In the genomic region with DNA sequence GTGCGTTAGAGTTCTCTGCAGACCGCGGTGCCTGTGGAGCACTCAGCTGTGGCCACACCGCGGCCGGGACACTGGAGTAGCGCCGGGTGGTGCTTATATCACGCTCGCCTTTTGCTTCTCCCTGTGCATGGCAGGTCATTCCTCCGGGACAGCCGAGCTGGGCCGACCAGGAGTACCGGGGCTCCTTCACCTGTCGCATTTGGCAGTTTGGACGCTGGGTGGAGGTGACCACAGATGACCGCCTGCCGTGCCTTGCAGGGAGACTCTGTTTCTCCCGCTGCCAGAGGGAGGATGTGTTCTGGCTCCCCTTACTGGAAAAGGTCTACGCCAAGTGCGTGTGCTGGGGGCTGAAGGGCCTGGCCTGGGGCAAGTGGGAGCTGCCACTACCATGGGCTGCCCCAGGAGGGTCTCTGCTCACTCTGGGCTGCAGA, we compare ENCODE assay signal across 17 cellular contexts. TPM values are rescaled to one million over a fixed set of nuclear protein-coding genes. Genes with fewer than 3 reads are reported as not detected.
DNase-seq lines count a peak whose midpoint lies in the region; ATAC-seq and TF ChIP-seq lines count a peak whose summit lies in the region.
"Had no signal": no experiment of that assay in that cellular context is flagged by ENCODE, and none has a peak within 500 bp of the region (broad histone marks: within the 10 kb centered on the region; RNA-seq: fewer than 3 reads in every experiment).

No MANE protein-coding gene starts in this region.

- H3K4me1 ChIP-seq in lower lobe of right lung, result peaks cover 15% of the 10 kb centered on the region
- peaks cover 13 to 52% (median 37%) of the 10 kb centered on the region in 6 donors for H3K4me1 ChIP-seq in spleen

- H3K36me3 ChIP-seq in lower lobe of right lung (peaks cover 60% of the 10 kb centered on the region), spleen (peaks cover 0 to 67% (median 57%) of the 10 kb centered on the region in 6 donors)

- H3K27me3 ChIP-seq in lower lobe of right lung (ENCODE audit: low read depth) (no peaks in the 10 kb centered on the region), spleen (replicated peaks in 1 of 7) (no peaks in the 10 kb centered on the region)

- TF ChIP-seq CTCF in chondrocyte (IDR thresholded peaks at IDR 0.05) (no peak), lower lobe of right lung (IDR thresholded peaks at IDR 0.05) (no peak), spleen (IDR thresholded peaks at IDR 0.05 in 8 of 11, conservative IDR thresholded peaks at IDR 0.05 in 3 of 11) (no peak), glutamatergic neuron (IDR thresholded peaks at IDR 0.05; ENCODE audit: partially characterized antibody, unreplicated experiment) (no peak)

- H3K27me3 Mint-ChIP-seq in activated naive CD4-positive, alpha-beta T cell treated with anti-CD3 and anti-CD28 coated beads for 36 hours (ENCODE audit: low read depth), result no peaks in the 10 kb centered on the region
- no peaks in the 10 kb centered on the region for H3K27me3 Mint-ChIP-seq in activated naive CD4-positive, alpha-beta T cell treated with anti-CD3 and anti-CD28 coated beads, Interleukin-2, amount 10 ng/mL, durations not matched to agents 7 days and 5 days
- H3K27me3 Mint-ChIP-seq in chondrocyte (ENCODE audit: low read depth) (no peaks in the 10 kb centered on the region), glutamatergic neuron (ENCODE audit: unreplicated experiment) (peaks cover 6% of the 10 kb centered on the region)

- H3K9me3 ChIP-seq in lower lobe of right lung (no peaks in the 10 kb centered on the region), spleen (no peaks in the 10 kb centered on the region)
- H3K9me3 ChIP-seq: HAP-1 had no signal

- H3K4me3 ChIP-seq in lower lobe of right lung (no peak overlapping the region), spleen (no peak overlapping the region)
- H3K4me3 ChIP-seq: GM12878, HAP-1 had no signal

- no peaks in the 10 kb centered on the region for H3K9me3 Mint-ChIP-seq in activated naive CD4-positive, alpha-beta T cell treated with anti-CD3 and anti-CD28 coated beads for 36 hours
- H3K9me3 Mint-ChIP-seq in activated naive CD4-positive, alpha-beta T cell treated with anti-CD3 and anti-CD28 coated beads, Interleukin-2, amount 10 ng/mL, durations not matched to agents 7 days and 5 days, result no peaks in the 10 kb centered on the region
- no peaks in the 10 kb centered on the region for H3K9me3 Mint-ChIP-seq in chondrocyte (ENCODE audit: low read depth)
- H3K9me3 Mint-ChIP-seq in glutamatergic neuron (ENCODE audit: unreplicated experiment), result peaks cover 15% of the 10 kb centered on the region

- TF ChIP-seq POLR2A in spleen (IDR thresholded peaks at IDR 0.05), result no peak

- DNase-seq in activated naive CD4-positive, alpha-beta T cell treated with anti-CD3 and anti-CD28 coated beads for 36 hours, result peak; percentile 1
- DNase-seq in activated naive CD4-positive, alpha-beta T cell treated with anti-CD3 and anti-CD28 coated beads, Interleukin-2, amount 10 ng/mL, durations not matched to agents 7 days and 5 days, result no peak
- DNase-seq in chondrocyte (ENCODE audit: low spot score) (peak; percentile 83), lower lobe of right lung (peak; percentile 41), spleen (peak; percentile 66), NCI-H187 treated with DMSO at 0.1 percent for 48 hours (lab: John Stamatoyannopoulos, UW) (no peak), glutamatergic neuron (no peak), RPMI8226 (no peak)
- DNase-seq: C1 segment of cervical spinal cord, Kasumi-1, NCI-H1105 treated with DMSO at 0.1 percent for 48 hours, NCI-H187, NCI-H2171, NCI-H82 had no signal

- ATAC-seq in lower lobe of right lung, result no peak
- ATAC-seq: GM12878 had no signal

- 87 to 98% (median 97%) methylated on average over 3 to 21 of the region's 21 CpGs for WGBS in spleen, 5 donors

- no peak overlapping the region for H3K27ac ChIP-seq in lower lobe of right lung
- peak overlapping the region in 1 of 8 donors; percentile 30 for H3K27ac ChIP-seq in spleen

- H3K36me3 Mint-ChIP-seq in activated naive CD4-positive, alpha-beta T cell treated with anti-CD3 and anti-CD28 coated beads for 36 hours (ENCODE audit: low read depth), result peaks cover 6% of the 10 kb centered on the region
- peaks cover 10% of the 10 kb centered on the region for H3K36me3 Mint-ChIP-seq in activated naive CD4-positive, alpha-beta T cell treated with anti-CD3 and anti-CD28 coated beads, Interleukin-2, amount 10 ng/mL, durations not matched to agents 7 days and 5 days
- peaks cover 2% of the 10 kb centered on the region for H3K36me3 Mint-ChIP-seq in chondrocyte (ENCODE audit: low read depth)
- no peaks in the 10 kb centered on the region for H3K36me3 Mint-ChIP-seq in glutamatergic neuron (ENCODE audit: unreplicated experiment)

- no peak overlapping the region for H3K4me3 Mint-ChIP-seq in activated naive CD4-positive, alpha-beta T cell treated with anti-CD3 and anti-CD28 coated beads for 36 hours
- H3K4me3 Mint-ChIP-seq in activated naive CD4-positive, alpha-beta T cell treated with anti-CD3 and anti-CD28 coated beads, Interleukin-2, amount 10 ng/mL, durations not matched to agents 7 days and 5 days, result no peak overlapping the region
- H3K4me3 Mint-ChIP-seq in chondrocyte (ENCODE audit: unreplicated experiment) (no peak overlapping the region), glutamatergic neuron (ENCODE audit: unreplicated experiment) (no peak overlapping the region)

- CTCF ChIA-PET in activated naive CD4-positive, alpha-beta T cell treated with anti-CD3 and anti-CD28 coated beads for 36 hours (lab: Charles Lee), result interaction anchor here (1.3 kb wide), 1 partner anchor 77 kb away, joined by 5 read pairs; no protein-coding TSS in a partner anchor
- CTCF ChIA-PET in activated naive CD4-positive, alpha-beta T cell treated with anti-CD3 and anti-CD28 coated beads, Interleukin-2, amount 10 ng/mL, durations not matched to agents 7 days and 5 days (lab: Charles Lee), result no interaction called here

- intact Hi-C loops in activated naive CD4-positive, alpha-beta T cell treated with anti-CD3 and anti-CD28 coated beads for 36 hours (cut with micrococcal nuclease), result no loop called here
- intact Hi-C loops in lower lobe of right lung (cut with DNase I), result no loop called here
- intact Hi-C loops in spleen (cut with DNase I; ENCODE audit: low total_unique reads), result no loop called here

- H3K27ac Mint-ChIP-seq in activated naive CD4-positive, alpha-beta T cell treated with anti-CD3 and anti-CD28 coated beads for 36 hours, result no peak overlapping the region
- no peak overlapping the region for H3K27ac Mint-ChIP-seq in activated naive CD4-positive, alpha-beta T cell treated with anti-CD3 and anti-CD28 coated beads, Interleukin-2, amount 10 ng/mL, durations not matched to agents 7 days and 5 days
- H3K27ac Mint-ChIP-seq in chondrocyte (ENCODE audit: unreplicated experiment) (no peak overlapping the region), glutamatergic neuron (ENCODE audit: unreplicated experiment) (no peak overlapping the region)

- peaks cover 25% of the 10 kb centered on the region for H3K4me1 Mint-ChIP-seq in activated naive CD4-positive, alpha-beta T cell treated with anti-CD3 and anti-CD28 coated beads for 36 hours (ENCODE audit: low read depth)
- peaks cover 33% of the 10 kb centered on the region for H3K4me1 Mint-ChIP-seq in activated naive CD4-positive, alpha-beta T cell treated with anti-CD3 and anti-CD28 coated beads, Interleukin-2, amount 10 ng/mL, durations not matched to agents 7 days and 5 days
- H3K4me1 Mint-ChIP-seq in chondrocyte (ENCODE audit: low read depth), result peaks cover 26% of the 10 kb centered on the region
- peaks cover 11% of the 10 kb centered on the region for H3K4me1 Mint-ChIP-seq in glutamatergic neuron (ENCODE audit: low read depth, unreplicated experiment)

RNA-seq across cellular contexts. Expression of gene CAPN10, which starts 4.2 kb away (rescaled TPM):
- total RNA-seq in activated naive CD4-positive, alpha-beta T cell treated with anti-CD3 and anti-CD28 coated beads for 36 hours, result 10 to 100 TPM; 24.9 to 28.5 TPM
- total RNA-seq in chondrocyte (22.0 to 29.4 TPM (median 22.7 TPM) in 3 replicates), lower lobe of right lung (37.2 TPM), spleen (10 to 100 TPM; 43.0 to 82.6 (median 59.4) TPM), glutamatergic neuron (ENCODE audit: unreplicated experiment) (67.1 TPM)
- 10 to 100 TPM; 34.7 to 83.1 (median 66.1) TPM for polyA plus RNA-seq in spleen

RNA-seq across cellular contexts. Expression of gene RNPEPL1, which starts 22.4 kb away (rescaled TPM):
- total RNA-seq in activated naive CD4-positive, alpha-beta T cell treated with anti-CD3 and anti-CD28 coated beads for 36 hours, result 10 to 100 TPM; 40.3 to 44.3 TPM
- total RNA-seq in chondrocyte, result 54.9 to 63.2 TPM (median 61.3 TPM) in 3 replicates
- 102 TPM for total RNA-seq in lower lobe of right lung
- total RNA-seq in spleen, result 100 to 1,000 TPM in 2 of 7 donors, 10 to 100 TPM in 5; 57.2 to 116 (median 73.0) TPM
- 100 to 1,000 TPM in 2 of 3 donors, 10 to 100 TPM in 1; 79.8 to 165 (median 107) TPM for polyA plus RNA-seq in spleen
- total RNA-seq in glutamatergic neuron (ENCODE audit: unreplicated experiment), result 20.9 TPM

RNA-seq across cellular contexts. Expression of gene DUSP28, which starts 30.5 kb away (rescaled TPM):
- total RNA-seq in activated naive CD4-positive, alpha-beta T cell treated with anti-CD3 and anti-CD28 coated beads for 36 hours, result 1 to 10 TPM; 5.1 to 5.6 TPM
- total RNA-seq in chondrocyte (3.4 to 4.7 TPM (median 3.7 TPM) in 3 replicates), lower lobe of right lung (5.7 TPM), spleen (10 to 100 TPM in 1 of 7 donors, 1 to 10 TPM in 6; 5.9 to 13.6 (median 7.1) TPM), glutamatergic neuron (ENCODE audit: unreplicated experiment) (2.8 TPM)
- 1 to 10 TPM; 6.5 to 9.0 (median 7.9) TPM for polyA plus RNA-seq in spleen

RNA-seq across cellular contexts. Expression of gene ANKMY1, which starts 32.9 kb away (rescaled TPM):
- total RNA-seq in activated naive CD4-positive, alpha-beta T cell treated with anti-CD3 and anti-CD28 coated beads for 36 hours, result 10 to 100 TPM; 17.0 to 17.4 TPM
- 9.5 to 20.6 TPM (median 10.8 TPM) in 3 replicates for total RNA-seq in chondrocyte
- total RNA-seq in lower lobe of right lung, result 29.3 TPM
- total RNA-seq in spleen, result 10 to 100 TPM; 26.5 to 45.5 (median 30.1) TPM
- polyA plus RNA-seq in spleen, result 10 to 100 TPM in 1 of 3 donors, 1 to 10 TPM in 2; 7.6 to 11.4 (median 8.1) TPM
- total RNA-seq in glutamatergic neuron (ENCODE audit: unreplicated experiment), result 9.0 TPM

RNA-seq across cellular contexts. Expression of gene GPR35, which starts 34.6 kb away (rescaled TPM):
- total RNA-seq in activated naive CD4-positive, alpha-beta T cell treated with anti-CD3 and anti-CD28 coated beads for 36 hours, result 1 to 10 TPM; 2.5 to 2.6 TPM
- total RNA-seq in chondrocyte (1.9 to 2.9 TPM (median 2.8 TPM) in 3 replicates), lower lobe of right lung (4.7 TPM), spleen (10 to 100 TPM; 10.3 to 25.3 (median 18.7) TPM), glutamatergic neuron (ENCODE audit: unreplicated experiment) (1.5 TPM)
- polyA plus RNA-seq in spleen, result 10 to 100 TPM in 2 of 3 donors, 1 to 10 TPM in 1; 7.4 to 19.1 (median 17.8) TPM
- total RNA-seq: IMR-90 had no signal

Comparison
In these comparisons a context has a peak if more than half of its experiments do, and no peak if none do; other contexts are left out.
1. DNase-seq: peak in activated naive CD4-positive, alpha-beta T cell treated with anti-CD3 and anti-CD28 coated beads for 36 hours (single experiment), chondrocyte (single experiment), lower lobe of right lung (single experiment) and spleen (single experiment); none in activated naive CD4-positive, alpha-beta T cell treated with anti-CD3 and anti-CD28 coated beads, Interleukin-2, amount 10 ng/mL, durations not matched to agents 7 days and 5 days (single experiment), NCI-H187 treated with DMSO at 0.1 percent for 48 hours (single experiment), glutamatergic neuron (single experiment) and RPMI8226 (single experiment).